ENCODE assay signal across 19 cellular contexts in genomic region chr9:126671381-126671831, GRCh38. TPM values are rescaled to one million over a fixed set of nuclear protein-coding genes. Genes with fewer than 3 reads are reported as not detected.
DNase-seq lines count a peak whose midpoint lies in the region; ATAC-seq, FAIRE-seq and TF ChIP-seq lines count a peak whose summit lies in the region.
"Had no signal": no experiment of that assay in that cellular context is flagged by ENCODE, and none has a peak within 500 bp of the region (broad histone marks: within the 10 kb centered on the region; RNA-seq: fewer than 3 reads in every experiment).

No MANE protein-coding gene starts in this region.

- H3K27ac ChIP-seq in HEK293 (ENCODE audit: extremely low read depth, low read depth, low read length), result no peak overlapping the region
- H3K27ac ChIP-seq in left lung, result no peak overlapping the region
- H3K27ac ChIP-seq: skin epidermis, thyroid gland had no signal

- ATAC-seq in left lung (peak; percentile 11), GM21576 (IDR thresholded peaks at IDR 0.05; ENCODE audit: unreplicated experiment) (no peak)
- ATAC-seq: activated CD8-positive, alpha-beta T cell treated with anti-CD3 and anti-CD28 coated beads for 36 hours; left colon had no signal

- TF ChIP-seq CTCF in HEK293 (tag by site-specific recombination; IDR thresholded peaks at IDR 0.05) (no peak), left lung (IDR thresholded peaks at IDR 0.05) (no peak)

- H3K9me3 ChIP-seq in HEK293 (ENCODE audit: control insufficient read depth, insufficient read depth, low read depth, low read length), result no peaks in the 10 kb centered on the region
- H3K9me3 ChIP-seq in left lung, result no peaks in the 10 kb centered on the region
- H3K9me3 ChIP-seq: thyroid gland had no signal

- intact Hi-C loops in left lung (cut with DNase I), result no loop called here

- H3K4me1 ChIP-seq in HEK293 (ENCODE audit: control insufficient read depth, insufficient read depth, low read length) (peaks cover 9% of the 10 kb centered on the region), left lung (no peaks in the 10 kb centered on the region)
- H3K4me1 ChIP-seq: thyroid gland had no signal

- DNase-seq in ELF-1 (ENCODE audit: low read depth, low spot score), result peak; percentile 52
- DNase-seq in cerebellar cortex (ENCODE audit: low spot score), result peak; percentile 88
- no peak for DNase-seq in left lung
- DNase-seq in HTR-8/SVneo (ENCODE audit: insufficient read length, low spot score), result no peak
- DNase-seq in inferior parietal cortex (ENCODE audit: extremely low spot score), result no peak
- DNase-seq: activated CD8-positive, alpha-beta T cell treated with anti-CD3 and anti-CD28 coated beads for 36 hours; AML-193; Calu3; effector memory CD4-positive, alpha-beta T cell; hippocampal formation; left colon; SW 1271; thyroid gland had no signal

- no peak overlapping the region for H3K4me3 ChIP-seq in HEK293 (ENCODE audit: low read depth, low read length)
- H3K4me3 ChIP-seq in left lung, result no peak overlapping the region
- H3K4me3 ChIP-seq: skin epidermis, thyroid gland had no signal

- peaks cover 35 to 100% of the 10 kb centered on the region in 2 donors for H3K27me3 ChIP-seq in left lung
- H3K27me3 ChIP-seq: thyroid gland had no signal

- POLR2A ChIA-PET in HEK293 (lab: Yijun Ruan, JAX), result no interaction called here

- FAIRE-seq in HTR-8/SVneo (lab: Jason Lieb, UNC), result no peak
- FAIRE-seq: bronchial epithelial cell had no signal

- CTCF ChIA-PET in HEK293 (lab: Yijun Ruan, JAX), result interaction anchor here (0.6 to 1.5 kb wide), 3 partner anchors 19 to 32 kb away, joined by 3 to 6 read pairs (median 4); no protein-coding TSS in a partner anchor

- H3K36me3 ChIP-seq in HEK293 (ENCODE audit: control insufficient read depth in 2 of 2, insufficient read depth in 1 of 2, low read length in 2 of 2) (no peaks in the 10 kb centered on the region), left lung (no peaks in the 10 kb centered on the region)
- H3K36me3 ChIP-seq: thyroid gland had no signal

TF ChIP-seq in HEK293, 187 proteins besides CTCF, POLR2A, EP300 and RAD21:
- peak; percentile 22 for TF ChIP-seq ZBTB8A (tag by site-specific recombination; IDR thresholded peaks at IDR 0.05)
- no peak for TF ChIP-seq ZNF544 (tag by site-specific recombination; IDR thresholded peaks at IDR 0.05)
- TF ChIP-seq ZSCAN5A (tag by site-specific recombination; IDR thresholded peaks at IDR 0.05), result no peak
- TF ChIP-seq GLIS1 (tag by site-specific recombination; IDR thresholded peaks at IDR 0.05), result no peak

RNA-seq across cellular contexts. Expression of gene LMX1B, which starts 57.7 kb away (rescaled TPM):
- total RNA-seq in left lung, result under 1 TPM in 1 of 2 donors, not detected in 1; 0.05 TPM
- total RNA-seq: activated CD8-positive, alpha-beta T cell treated with anti-CD3 and anti-CD28 coated beads for 36 hours; activated T-helper 1 cell treated with anti-CD3 and anti-CD28 coated beads, Interleukin-12 subunit alpha, Interleukin-12 subunit beta, Interleukin-2, Interleukin-4 antibody, amounts not matched to agents 30 ng/mL and 10 ng/mL and 1 ng/mL, durations not matched to agents 14 hours and 24 hours and 36 hours; bronchial epithelial cell; Calu3; fibroblast of lung had no signal

Comparison
In these comparisons a context has a peak if more than half of its experiments do, and no peak if none do; other contexts are left out.
1. DNase-seq: peak in ELF-1 (single experiment) and cerebellar cortex (single experiment); none in left lung (0 of 2), HTR-8/SVneo (single experiment) and inferior parietal cortex (single experiment).